In the genomic region with DNA sequence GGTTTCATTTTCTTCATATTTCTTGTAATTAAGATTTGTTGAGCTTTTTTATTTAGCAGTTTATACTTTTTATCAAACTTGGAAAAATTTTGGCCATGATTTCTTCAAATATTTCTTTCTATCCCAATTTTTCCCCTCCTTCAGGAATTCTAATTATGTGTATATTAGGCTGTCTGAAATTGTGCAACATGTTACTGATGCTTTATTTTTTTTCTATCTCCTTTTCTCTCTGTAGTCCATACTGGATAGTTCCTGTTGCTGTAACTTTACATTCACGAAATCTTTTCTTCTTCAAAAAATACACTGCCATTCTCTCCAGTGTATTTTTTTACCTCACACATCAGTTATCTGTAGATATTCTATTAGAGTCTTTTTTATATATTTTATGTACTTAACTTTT, we compare ENCODE assay signal across 9 cellular contexts. TPM values are rescaled to one million over a fixed set of nuclear protein-coding genes. Genes with fewer than 3 reads are reported as not detected.
"Had no signal": no experiment of that assay in that cellular context is flagged by ENCODE, and none has a peak within 500 bp of the region (broad histone marks: within the 10 kb centered on the region; RNA-seq: fewer than 3 reads in every experiment).

No MANE protein-coding gene starts in this region.

- H3K9me3 Mint-ChIP-seq: HFFc6, IgD-negative memory B cell had no signal

- H3K4me3 ChIP-seq: GM23248, HAP-1 had no signal

- ATAC-seq: HCT116 had no signal

- H3K27ac Mint-ChIP-seq: HFFc6, IgD-negative memory B cell had no signal

- H3K27ac ChIP-seq: GM23248 had no signal

- DNase-seq: GM23248, GOT3, H7, HFFc6, KBM-7 had no signal

- H3K9ac ChIP-seq: GM23248 had no signal

- H2AFZ ChIP-seq: GM23248 had no signal

- H3K27me3 Mint-ChIP-seq: IgD-negative memory B cell had no signal

- H3K9me3 ChIP-seq: HAP-1 had no signal

- H3K4me3 Mint-ChIP-seq: HFFc6 had no signal

RNA-seq across cellular contexts. Expression of gene ODAPH, which starts 30.8 kb away (rescaled TPM):
- total RNA-seq: GM23248, H7, HFFc6, HT-29 had no signal
- polyA plus RNA-seq: GM23248, IgD-negative memory B cell had no signal
